19 cellular contexts compared by ENCODE assay signal in the genomic region with DNA sequence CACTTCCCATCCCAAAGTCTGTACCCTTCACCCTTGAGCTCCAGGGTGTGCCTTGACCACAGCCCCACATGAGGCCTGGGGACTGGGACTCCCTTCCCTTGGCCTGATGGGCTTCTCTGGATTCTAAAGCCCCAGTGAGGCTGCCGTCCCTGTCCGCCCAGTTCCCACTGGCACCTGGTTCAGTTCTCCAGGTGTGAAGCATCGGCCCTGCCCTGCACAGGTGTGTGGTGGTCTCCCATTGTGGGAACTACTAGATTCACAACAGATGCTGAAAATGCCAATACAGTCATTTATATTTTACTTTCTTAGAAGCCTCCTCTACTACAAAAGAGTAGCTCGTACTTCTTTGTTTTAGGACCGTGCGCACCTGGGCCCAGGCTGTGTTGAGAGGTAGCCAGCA.
DNase-seq lines count a peak whose midpoint lies in the region; ATAC-seq, FAIRE-seq and TF ChIP-seq lines count a peak whose summit lies in the region.
"Had no signal": no experiment of that assay in that cellular context is flagged by ENCODE, and none has a peak within 500 bp of the region (broad histone marks: within the 10 kb centered on the region; RNA-seq: fewer than 3 reads in every experiment).

No MANE protein-coding gene starts in this region.

- H3K4me3 ChIP-seq in Karpas-422 (ENCODE audit: low read length) (no peak overlapping the region), HepG2 (replicated peaks in 1 of 3; ENCODE audit: insufficient read depth in 1 of 3, low read depth in 2 of 3, low read length in 3 of 3) (peak overlapping the region in 1 of 3 experiments; percentile 23; a peak in 1 of 6 replicates), spleen (no peak overlapping the region), ovary (no peak overlapping the region)
- H3K4me3 ChIP-seq: BLaER1 treated with 17β-estradiol and CSF1 and Interleukin-3, amounts not matched to agents 10 nM and 100 nM; GM12878; GM23248 had no signal

- no peaks in the 10 kb centered on the region for H3K9me3 Mint-ChIP-seq in activated naive CD8-positive, alpha-beta T cell treated with anti-CD3 and anti-CD28 coated beads for 36 hours
- H3K9me3 Mint-ChIP-seq: CD8-positive, alpha-beta T cell had no signal

- TF ChIP-seq CTCF in HepG2 (CRISPR knock-in tag; IDR thresholded peaks at IDR 0.05) (no peak), spleen (IDR thresholded peaks at IDR 0.05 in 8 of 11, conservative IDR thresholded peaks at IDR 0.05 in 3 of 11) (no peak), ovary (IDR thresholded peaks at IDR 0.05) (no peak)

- no peak for TF ChIP-seq RAD21 in HepG2 (CRISPR knock-in tag; IDR thresholded peaks at IDR 0.05)

- H3K4me1 ChIP-seq in Karpas-422 (ENCODE audit: low read length) (no peaks in the 10 kb centered on the region), HepG2 (ENCODE audit: insufficient read depth, low read length) (peaks cover 81% of the 10 kb centered on the region), spleen (no peaks in the 10 kb centered on the region), ovary (ENCODE audit: insufficient read depth) (no peaks in the 10 kb centered on the region)
- H3K4me1 ChIP-seq: BLaER1 treated with 17β-estradiol and CSF1 and Interleukin-3, amounts not matched to agents 10 nM and 100 nM had no signal

- no peaks in the 10 kb centered on the region for H3K9me3 ChIP-seq in Karpas-422 (ENCODE audit: low read length)
- H3K9me3 ChIP-seq in HepG2 (ENCODE audit: low read length): no peaks in the 10 kb centered on the region
- H3K9me3 ChIP-seq in spleen: no peaks in the 10 kb centered on the region
- H3K9me3 ChIP-seq in ovary: no peaks in the 10 kb centered on the region
- H3K9me3 ChIP-seq: BLaER1 treated with 17β-estradiol and CSF1 and Interleukin-3, amounts not matched to agents 10 nM and 100 nM had no signal

- CTCF ChIA-PET in HepG2 (lab: Yijun Ruan, JAX; ENCODE audit: low intra/inter-chr PET ratio, low total read pairs): no interaction called here

- H3K27me3 ChIP-seq in Karpas-422 (ENCODE audit: low read length): no peaks in the 10 kb centered on the region
- H3K27me3 ChIP-seq in HepG2 (ENCODE audit: control insufficient read depth in 1 of 2, insufficient read depth in 2 of 2, low read length in 2 of 2): peaks cover 1 to 24% of the 10 kb centered on the region in 2 experiments; a peak in 4 of 5 replicates
- H3K27me3 ChIP-seq in spleen (replicated peaks in 1 of 7): peaks cover 0 to 8% (median 0%) of the 10 kb centered on the region in 7 donors
- H3K27me3 ChIP-seq in ovary: no peaks in the 10 kb centered on the region
- H3K27me3 ChIP-seq: BLaER1 treated with 17β-estradiol and CSF1 and Interleukin-3, amounts not matched to agents 10 nM and 100 nM had no signal

- no peak overlapping the region for H3K27ac Mint-ChIP-seq in activated naive CD8-positive, alpha-beta T cell treated with anti-CD3 and anti-CD28 coated beads for 36 hours
- H3K27ac Mint-ChIP-seq: B cell; CD8-positive, alpha-beta T cell had no signal

- H3K36me3 ChIP-seq in Karpas-422 (ENCODE audit: insufficient read depth, low read length) (no peaks in the 10 kb centered on the region), HepG2 (replicated peaks in 1 of 2; ENCODE audit: control insufficient read depth in 1 of 2, insufficient read depth in 2 of 2, low read length in 2 of 2) (no peaks in the 10 kb centered on the region), spleen (no peaks in the 10 kb centered on the region), ovary (no peaks in the 10 kb centered on the region)
- H3K36me3 ChIP-seq: BLaER1 treated with 17β-estradiol and CSF1 and Interleukin-3, amounts not matched to agents 10 nM and 100 nM had no signal

- peaks cover 8% of the 10 kb centered on the region for H3K27me3 Mint-ChIP-seq in activated naive CD8-positive, alpha-beta T cell treated with anti-CD3 and anti-CD28 coated beads for 36 hours
- H3K27me3 Mint-ChIP-seq: B cell had no signal

- H3K4me1 Mint-ChIP-seq in activated naive CD8-positive, alpha-beta T cell treated with anti-CD3 and anti-CD28 coated beads for 36 hours: no peaks in the 10 kb centered on the region
- H3K4me1 Mint-ChIP-seq: B cell had no signal

- TF ChIP-seq EP300 in HepG2 (IDR thresholded peaks at IDR 0.05; ENCODE audit: low read depth in 2 of 2, low read length in 2 of 2) (no peak), HepG2 (CRISPR knock-in tag; IDR thresholded peaks at IDR 0.05; ENCODE audit: borderline replicate concordance) (no peak), ovary (IDR thresholded peaks at IDR 0.05) (no peak)

- POLR2A ChIA-PET in HepG2 (lab: Yijun Ruan, JAX): interaction anchor here (1.3 to 2.9 kb wide), 2 partner anchors 24 to 26 kb away, joined by 3 to 13 read pairs; no protein-coding TSS in a partner anchor

- TF ChIP-seq POLR2A in HepG2 (IDR thresholded peaks at IDR 0.05; ENCODE audit: insufficient read depth in 1 of 2, low read depth in 2 of 2, low read length in 2 of 2) (no peak), spleen (IDR thresholded peaks at IDR 0.05) (no peak), ovary (IDR thresholded peaks at IDR 0.05) (no peak)

- in situ Hi-C loops in HepG2 (cut with HindIII; ENCODE audit: extremely low pct_ligation_motif_present, low pct_unique_long_range_greater_than_20kb): no loop called here

- H3K79me2 ChIP-seq in Karpas-422 (ENCODE audit: low read length) (no peaks in the 10 kb centered on the region), HepG2 (ENCODE audit: insufficient read depth, low read length) (no peaks in the 10 kb centered on the region)

- H4K20me1 ChIP-seq in Karpas-422 (ENCODE audit: insufficient read depth, low read depth, low read length): no peaks in the 10 kb centered on the region
- H4K20me1 ChIP-seq in HepG2 (ENCODE audit: insufficient read depth, low read length): no peaks in the 10 kb centered on the region

- H3K4me3 Mint-ChIP-seq in activated naive CD8-positive, alpha-beta T cell treated with anti-CD3 and anti-CD28 coated beads for 36 hours: no peak overlapping the region
- H3K4me3 Mint-ChIP-seq: B cell; CD8-positive, alpha-beta T cell had no signal

- H3K9me2 ChIP-seq in Karpas-422 (replicated peaks; ENCODE audit: insufficient read depth, low read length): no peaks in the 10 kb centered on the region

- H3K4me2 ChIP-seq in Karpas-422 (ENCODE audit: low read depth, low read length, poor library complexity, severe bottlenecking) (no peak overlapping the region), HepG2 (ENCODE audit: low read depth, low read length) (peak overlapping the region; percentile 76)
- H3K4me2 ChIP-seq: BLaER1 treated with 17β-estradiol and CSF1 and Interleukin-3, amounts not matched to agents 10 nM and 100 nM had no signal

- BruUV-seq in HepG2 (replicated peaks; lab: Mats Ljungman, UMichigan): no TSS peak

- peak; percentile 1 for ATAC-seq in HepG2
- ATAC-seq: CD8-positive, alpha-beta T cell; GM12878 had no signal

- intact Hi-C loops in HepG2 (cut with micrococcal nuclease; ENCODE audit: unreplicated experiment) (loop anchor here (2.0 kb wide), 1 partner anchor 23 kb away; no protein-coding TSS in a partner anchor), spleen (cut with DNase I; ENCODE audit: low total_unique reads) (no loop called here), ovary (cut with DNase I) (no loop called here)

- FAIRE-seq in HepG2 (lab: Jason Lieb, UNC): no peak
- FAIRE-seq: GM12878, H54 had no signal

- WGBS in HepG2 (ENCODE audit: low lambda C conversion rate): 52% methylated on average over 6 of the region's 6 CpGs
- WGBS in spleen, 5 donors: 72 to 94% (median 92%) methylated on average over 6 of the region's 6 CpGs
- WGBS in ovary, 3 donors: 90 to 98% (median 97%) methylated on average over 6 of the region's 6 CpGs

- H3K36me3 Mint-ChIP-seq in activated naive CD8-positive, alpha-beta T cell treated with anti-CD3 and anti-CD28 coated beads for 36 hours: no peaks in the 10 kb centered on the region
- H3K36me3 Mint-ChIP-seq: CD8-positive, alpha-beta T cell had no signal

- no peak overlapping the region for H3K27ac ChIP-seq in Karpas-422 (ENCODE audit: low read length)
- peak overlapping the region; percentile 75 for H3K27ac ChIP-seq in HepG2 (ENCODE audit: extremely low read length, insufficient read depth, low read length)
- H3K27ac ChIP-seq in spleen: no peak overlapping the region
- H3K27ac ChIP-seq in ovary: no peak overlapping the region
- H3K27ac ChIP-seq: BLaER1 treated with 17β-estradiol and CSF1 and Interleukin-3, amounts not matched to agents 10 nM and 100 nM; GM23248 had no signal

- H3K9ac ChIP-seq in Karpas-422 (ENCODE audit: low read length) (no peak overlapping the region), HepG2 (ENCODE audit: insufficient read depth, low read depth, low read length) (peak overlapping the region; percentile 12; the same call in 1 of the 2 replicates)
- H3K9ac ChIP-seq: BLaER1 treated with 17β-estradiol and CSF1 and Interleukin-3, amounts not matched to agents 10 nM and 100 nM; GM23248 had no signal

- H2AFZ ChIP-seq in Karpas-422 (ENCODE audit: low read length) (no peak overlapping the region), HepG2 (ENCODE audit: low read length) (no peak overlapping the region)
- H2AFZ ChIP-seq: GM23248 had no signal

- DNase-seq in AG20443 (ENCODE audit: low spot score) (peak; percentile 4), Karpas-422 (peak; percentile 10), HepG2 (ENCODE audit: low spot score) (no peak), spleen (peak; percentile 58), ovary (no peak), NCI-H748 (lab: John Stamatoyannopoulos, UW; ENCODE audit: unreplicated experiment) (no peak)
- DNase-seq in activated naive CD8-positive, alpha-beta T cell treated with anti-CD3 and anti-CD28 coated beads for 36 hours: no peak
- DNase-seq: 8988T; Calu3; CD8-positive, alpha-beta T cell; DMS 273 treated with DMSO at 0.1 percent for 48 hours; DND-41; EL; GM23248; HCEC 1CT had no signal

Comparison
In these comparisons a context has a peak if more than half of its experiments do, and no peak if none do; other contexts are left out.
1. DNase-seq: peak in AG20443 (single experiment), Karpas-422 (single experiment) and spleen (single experiment); none in HepG2 (single experiment), activated naive CD8-positive, alpha-beta T cell treated with anti-CD3 and anti-CD28 coated beads for 36 hours (single experiment), ovary (0 of 5) and NCI-H748 (single experiment).